ENCODE assay signal across 1 cellular context in genomic region chr17:43608313-43608712, GRCh38.
TF ChIP-seq lines count a peak whose summit lies in the region.

No MANE protein-coding gene starts in this region.

TF ChIP-seq in SK-N-SH treated with all-trans-retinoic acid at 6 μM for 48 hours, 23 proteins besides CTCF, POLR2A, EP300 and RAD21 (continued from another document):
- TF ChIP-seq PATZ1 (CRISPR knock-in tag; IDR thresholded peaks at IDR 0.05; ENCODE audit: borderline replicate concordance) (no peak), BACH2 (CRISPR knock-in tag; IDR thresholded peaks at IDR 0.05; ENCODE audit: borderline replicate concordance) (no peak), POU6F1 (CRISPR knock-in tag; IDR thresholded peaks at IDR 0.05; ENCODE audit: borderline replicate concordance, low read depth) (no peak), CSRNP3 (CRISPR knock-in tag; IDR thresholded peaks at IDR 0.05) (no peak), OSR1 (CRISPR knock-in tag; IDR thresholded peaks at IDR 0.05) (no peak), TOX (CRISPR knock-in tag; IDR thresholded peaks at IDR 0.05; ENCODE audit: borderline replicate concordance) (no peak), ZFP3 (CRISPR knock-in tag; IDR thresholded peaks at IDR 0.05) (no peak), ZC3H10 (CRISPR knock-in tag; IDR thresholded peaks at IDR 0.05) (no peak), ISL1 (CRISPR knock-in tag; IDR thresholded peaks at IDR 0.05) (no peak), TSHZ2 (CRISPR knock-in tag; IDR thresholded peaks at IDR 0.05) (no peak), ZNF565 (CRISPR knock-in tag; conservative IDR thresholded peaks at IDR 0.05; ENCODE audit: low read depth) (no peak), CSDC2 (CRISPR knock-in tag; IDR thresholded peaks at IDR 0.05) (no peak), ZNF70 (CRISPR knock-in tag; IDR thresholded peaks at IDR 0.05) (no peak), PPARA (CRISPR knock-in tag; IDR thresholded peaks at IDR 0.05; ENCODE audit: borderline replicate concordance) (no peak)
